1 cellular context compared by ENCODE assay signal in the genomic region with DNA sequence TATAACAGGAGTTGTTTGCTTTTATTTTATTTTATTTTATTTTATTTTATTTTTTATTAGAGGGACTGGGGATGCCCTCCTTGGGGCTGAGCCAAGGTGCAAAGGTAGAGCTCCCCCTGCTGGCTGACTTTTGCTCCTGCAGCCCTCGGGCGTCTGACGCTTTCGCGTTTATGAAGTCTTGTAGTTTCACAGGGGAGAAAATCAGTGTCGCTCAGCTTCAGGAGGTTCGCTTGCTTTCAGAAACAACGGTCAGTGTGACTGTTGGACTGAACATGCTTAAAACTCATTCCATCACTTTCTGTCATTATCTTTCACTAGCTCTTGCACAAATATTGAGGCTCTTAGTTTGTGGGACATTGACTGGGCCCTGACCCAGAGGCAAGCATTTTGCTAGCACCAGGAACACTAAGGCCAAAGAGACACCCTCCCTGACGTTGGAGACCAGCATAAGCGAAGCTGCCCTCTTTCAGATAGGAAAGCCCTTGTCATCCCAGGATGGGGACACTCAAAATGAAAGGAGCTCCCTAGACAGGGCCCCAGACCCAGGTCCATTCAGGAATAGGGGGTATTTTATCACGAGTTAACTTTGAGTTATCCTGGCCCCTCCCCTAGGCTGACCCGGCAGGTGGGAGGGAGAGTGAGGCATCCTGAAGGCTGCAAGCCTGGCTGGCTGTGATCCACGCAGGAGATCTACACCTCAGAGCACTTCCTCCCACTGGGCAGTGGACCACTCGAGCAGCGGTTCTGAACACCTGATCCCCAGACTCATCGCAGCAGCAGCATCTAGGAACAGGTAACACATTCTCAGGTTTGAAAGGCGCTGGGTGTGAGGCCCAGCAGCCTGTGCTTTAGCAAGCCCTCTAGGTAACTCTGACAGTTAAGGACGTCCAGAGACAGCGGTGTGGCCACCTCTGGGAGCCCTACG.
TF ChIP-seq lines count a peak whose summit lies in the region.

No MANE protein-coding gene starts in this region.

TF ChIP-seq in HepG2, 621 proteins besides CTCF, POLR2A, EP300 and RAD21 (continued from another document):
- TF ChIP-seq ZSCAN9 (CRISPR knock-in tag; IDR thresholded peaks at IDR 0.05; ENCODE audit: borderline replicate concordance), result no peak
- TF ChIP-seq SSRP1 (CRISPR knock-in tag; IDR thresholded peaks at IDR 0.05), result no peak
- TF ChIP-seq, protein P1, sequence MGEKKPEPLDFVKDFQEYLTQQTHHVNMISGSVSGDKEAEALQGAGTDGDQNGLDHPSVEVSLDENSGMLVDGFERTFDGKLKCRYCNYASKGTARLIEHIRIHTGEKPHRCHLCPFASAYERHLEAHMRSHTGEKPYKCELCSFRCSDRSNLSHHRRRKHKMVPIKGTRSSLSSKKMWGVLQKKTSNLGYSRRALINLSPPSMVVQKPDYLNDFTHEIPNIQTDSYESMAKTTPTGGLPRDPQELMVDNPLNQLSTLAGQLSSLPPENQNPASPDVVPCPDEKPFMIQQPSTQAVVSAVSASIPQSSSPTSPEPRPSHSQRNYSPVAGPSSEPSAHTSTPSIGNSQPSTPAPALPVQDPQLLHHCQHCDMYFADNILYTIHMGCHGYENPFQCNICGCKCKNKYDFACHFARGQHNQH (CRISPR knock-in tag; IDR thresholded peaks at IDR 0.05), result peak; percentile 8; the same call in 1 of the 2 replicates
- no peak for TF ChIP-seq CHCHD3 (CRISPR knock-in tag; IDR thresholded peaks at IDR 0.05)
- peak; percentile 65; the same call in 1 of the 2 replicates for TF ChIP-seq KDM2A (CRISPR knock-in tag; IDR thresholded peaks at IDR 0.05; ENCODE audit: borderline replicate concordance, low read depth)
- TF ChIP-seq LCORL (IDR thresholded peaks at IDR 0.05), result no peak
- TF ChIP-seq LCORL (CRISPR knock-in tag; IDR thresholded peaks at IDR 0.05), result 0 out of 2 replicates have a peak, but pooled peaks have one; percentile 39
- TF ChIP-seq, protein P2, sequence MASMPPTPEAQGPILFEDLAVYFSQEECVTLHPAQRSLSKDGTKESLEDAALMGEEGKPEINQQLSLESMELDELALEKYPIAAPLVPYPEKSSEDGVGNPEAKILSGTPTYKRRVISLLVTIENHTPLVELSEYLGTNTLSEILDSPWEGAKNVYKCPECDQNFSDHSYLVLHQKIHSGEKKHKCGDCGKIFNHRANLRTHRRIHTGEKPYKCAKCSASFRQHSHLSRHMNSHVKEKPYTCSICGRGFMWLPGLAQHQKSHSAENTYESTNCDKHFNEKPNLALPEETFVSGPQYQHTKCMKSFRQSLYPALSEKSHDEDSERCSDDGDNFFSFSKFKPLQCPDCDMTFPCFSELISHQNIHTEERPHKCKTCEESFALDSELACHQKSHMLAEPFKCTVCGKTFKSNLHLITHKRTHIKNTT (CRISPR knock-in tag; IDR thresholded peaks at IDR 0.05), result no peak
- no peak for TF ChIP-seq ZNF30 (CRISPR knock-in tag; IDR thresholded peaks at IDR 0.05)
- no peak for TF ChIP-seq ZFP36 (IDR thresholded peaks at IDR 0.05; ENCODE audit: borderline replicate concordance, low read depth, low read length, partially characterized antibody)
- TF ChIP-seq ETV5 (CRISPR knock-in tag; IDR thresholded peaks at IDR 0.05; ENCODE audit: borderline replicate concordance), result no peak
- no peak for TF ChIP-seq MLLT10 (CRISPR knock-in tag; IDR thresholded peaks at IDR 0.05)
- TF ChIP-seq, protein P3, sequence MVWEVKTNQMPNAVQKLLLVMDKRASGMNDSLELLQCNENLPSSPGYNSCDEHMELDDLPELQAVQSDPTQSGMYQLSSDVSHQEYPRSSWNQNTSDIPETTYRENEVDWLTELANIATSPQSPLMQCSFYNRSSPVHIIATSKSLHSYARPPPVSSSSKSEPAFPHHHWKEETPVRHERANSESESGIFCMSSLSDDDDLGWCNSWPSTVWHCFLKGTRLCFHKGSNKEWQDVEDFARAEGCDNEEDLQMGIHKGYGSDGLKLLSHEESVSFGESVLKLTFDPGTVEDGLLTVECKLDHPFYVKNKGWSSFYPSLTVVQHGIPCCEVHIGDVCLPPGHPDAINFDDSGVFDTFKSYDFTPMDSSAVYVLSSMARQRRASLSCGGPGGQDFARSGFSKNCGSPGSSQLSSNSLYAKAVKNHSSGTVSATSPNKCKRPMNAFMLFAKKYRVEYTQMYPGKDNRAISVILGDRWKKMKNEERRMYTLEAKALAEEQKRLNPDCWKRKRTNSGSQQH (CRISPR knock-in tag; IDR thresholded peaks at IDR 0.05; ENCODE audit: low read depth), result no peak
- TF ChIP-seq MTA3 (CRISPR knock-in tag; IDR thresholded peaks at IDR 0.05), result no peak
- TF ChIP-seq MIXL1 (CRISPR knock-in tag; IDR thresholded peaks at IDR 0.05), result 0 out of 2 replicates have a peak, but pooled peaks have one; percentile 22
- TF ChIP-seq PRMT3 (CRISPR knock-in tag; IDR thresholded peaks at IDR 0.05; ENCODE audit: borderline replicate concordance, low read depth), result no peak
- TF ChIP-seq CHD2 (IDR thresholded peaks at IDR 0.05; ENCODE audit: low read depth, low read length), result no peak
- TF ChIP-seq MEF2D (CRISPR knock-in tag; IDR thresholded peaks at IDR 0.05), result no peak
- peak; percentile 48; the same call in 1 of the 2 replicates for TF ChIP-seq EEA1 (CRISPR knock-in tag; IDR thresholded peaks at IDR 0.05; ENCODE audit: borderline replicate concordance)
